In the genomic region with DNA sequence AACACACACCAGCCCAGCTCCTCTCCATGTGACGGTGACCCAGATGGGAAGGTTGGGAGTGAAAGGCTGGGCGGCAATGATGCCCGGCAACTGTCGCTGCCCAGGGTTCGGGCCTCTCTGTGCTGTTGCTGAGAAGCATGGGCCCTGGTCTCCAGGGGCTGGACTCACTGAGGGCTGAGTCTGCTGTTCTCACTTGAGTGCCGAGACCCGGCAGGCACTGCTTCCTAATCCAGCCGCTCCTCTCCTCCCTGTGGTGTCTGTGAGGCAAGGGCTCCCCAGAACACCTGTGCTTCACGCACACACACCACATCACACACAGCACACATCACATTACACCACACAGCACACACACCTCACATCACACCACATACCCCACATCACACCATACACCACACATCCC, we compare ENCODE assay signal across 23 cellular contexts.
DNase-seq lines count a peak whose midpoint lies in the region; FAIRE-seq and TF ChIP-seq lines count a peak whose summit lies in the region.
"Had no signal": no experiment of that assay in that cellular context is flagged by ENCODE, and none has a peak within 500 bp of the region (broad histone marks: within the 10 kb centered on the region; RNA-seq: fewer than 3 reads in every experiment).

No MANE protein-coding gene starts in this region.

- peak overlapping the region; percentile 77; the same call in 1 of the 2 replicates for H2BK12ac ChIP-seq in H1 (ENCODE audit: low read depth, low read length)
- no peak overlapping the region for H2BK12ac ChIP-seq in H9 (ENCODE audit: insufficient read length, low read depth, low read length)

- H3K23ac ChIP-seq in H1 (ENCODE audit: insufficient read length) (peak overlapping the region; percentile 93), H9 (ENCODE audit: insufficient read length, low read depth, low read length) (no peak overlapping the region)

- H3K4me1 ChIP-seq in H1 (replicated peaks in 1 of 4; ENCODE audit: control insufficient read depth in 3 of 4, insufficient read depth in 4 of 4, low read length in 3 of 4) (peaks cover 0 to 3% (median 0%) of the 10 kb centered on the region in 4 experiments; a peak in 1 of 7 replicates), parathyroid adenoma (peaks cover 10% of the 10 kb centered on the region), H9 (ENCODE audit: insufficient read depth, low read length) (no peaks in the 10 kb centered on the region)

- H2AK5ac ChIP-seq in H1 (ENCODE audit: low read depth, low read length) (peak overlapping the region; percentile 100; the same call in 1 of the 2 replicates), H9 (ENCODE audit: insufficient read length, low read length) (no peak overlapping the region)

- H2BK120ac ChIP-seq in H1 (replicated peaks; ENCODE audit: low read depth, low read length) (no peak overlapping the region), H9 (ENCODE audit: low read depth, low read length, poor library complexity, severe bottlenecking) (no peak overlapping the region)

- WGBS in H1 (ENCODE audit: extremely low coverage in 1 of 2, insufficient coverage in 1 of 2, insufficient read length in 1 of 2, insufficient replicate concordance in 2 of 2, low coverage in 1 of 2, low lambda C conversion rate in 2 of 2, missing lambda C conversion rate in 1 of 2), 2 experiments: 88% methylated on average over 5 of the region's 9 CpGs; no CpG with 5 or more reads in 1 of the 2 experiments
- no CpG with 5 or more reads among the region's 9 CpGs for WGBS in H9 (ENCODE audit: extremely low coverage, insufficient read length, low lambda C conversion rate)

- H3K4me2 ChIP-seq in H1 (ENCODE audit: insufficient read depth in 1 of 2, low read depth in 2 of 2, low read length in 2 of 2) (no peak overlapping the region), parathyroid adenoma (ENCODE audit: low read length) (peak overlapping the region; percentile 32), H9 (ENCODE audit: insufficient read depth, insufficient read length, low read length) (no peak overlapping the region)

- H4K5ac ChIP-seq in H1 (ENCODE audit: insufficient read length, low read depth, low read length): no peak overlapping the region
- H4K5ac ChIP-seq in H9 (ENCODE audit: insufficient read length, low read depth, low read length): no peak overlapping the region

- H2BK15ac ChIP-seq in H1 (ENCODE audit: low read length) (peak overlapping the region; percentile 61), H9 (ENCODE audit: low read depth, low read length) (no peak overlapping the region)

- CTCF ChIA-PET in H1 (lab: Charles Lee; ENCODE audit: partially characterized antibody): interaction anchor here (0.8 to 7.3 kb wide), 21 partner anchors 11 to 534 kb away, joined by 3 to 84 read pairs (median 5); no protein-coding TSS in a partner anchor

- peaks cover 4% of the 10 kb centered on the region for H3K27me3 Mint-ChIP-seq in H9 (ENCODE audit: low read depth)

- no peak overlapping the region for H3T11ph ChIP-seq in H9 (ENCODE audit: low read length)

- H3K4me3 Mint-ChIP-seq in H9: no peak overlapping the region
- H3K4me3 Mint-ChIP-seq: B cell; CD14-positive monocyte; CD8-positive, alpha-beta memory T cell had no signal

- peak overlapping the region; percentile 79 for H4K91ac ChIP-seq in H1 (replicated peaks; ENCODE audit: insufficient read length, low read length)
- H4K91ac ChIP-seq in H9 (ENCODE audit: insufficient read length, low read depth, low read length): no peak overlapping the region

- no peaks in the 10 kb centered on the region for H3K36me3 Mint-ChIP-seq in H9 (ENCODE audit: insufficient read depth in 1 of 3, low read depth in 3 of 3)
- H3K36me3 Mint-ChIP-seq: CD14-positive monocyte; CD8-positive, alpha-beta memory T cell had no signal

- no peaks in the 10 kb centered on the region; a peak in 2 of 7 replicates for H3K27me3 ChIP-seq in H1 (replicated peaks in 1 of 4; ENCODE audit: control insufficient read depth in 3 of 4, extremely low read depth in 1 of 4, insufficient read depth in 3 of 4, low read length in 3 of 4)
- H3K27me3 ChIP-seq in parathyroid adenoma (ENCODE audit: control insufficient read depth, insufficient read depth, low read length): no peaks in the 10 kb centered on the region
- no peaks in the 10 kb centered on the region for H3K27me3 ChIP-seq in H9 (ENCODE audit: insufficient read depth, low read length)

- H3K56ac ChIP-seq in H1 (replicated peaks; ENCODE audit: insufficient read length, low read depth, low read length) (no peak overlapping the region), H9 (ENCODE audit: insufficient read length, low read depth, low read length) (no peak overlapping the region)

- POLR2A ChIA-PET in H1 (lab: Charles Lee; ENCODE audit: partially characterized antibody): interaction anchor here (1.0 kb wide), 2 partner anchors 421 to 495 kb away, joined by 3 to 4 read pairs; no protein-coding TSS in a partner anchor

- H3K14ac ChIP-seq in H1 (ENCODE audit: insufficient read length) (no peak overlapping the region), H9 (ENCODE audit: insufficient read depth, low read length) (no peak overlapping the region)

- TF ChIP-seq EP300 in H1 (IDR thresholded peaks at IDR 0.05; ENCODE audit: borderline replicate concordance in 1 of 2, low read depth in 2 of 2, low read length in 2 of 2): no peak

- peaks cover 3% of the 10 kb centered on the region in 2 experiments; a peak in 3 of 4 replicates for H3K4me1 Mint-ChIP-seq in H9

- DNase-seq in DMS 273 (lab: John Stamatoyannopoulos, UW; ENCODE audit: unreplicated experiment) (peak; percentile 13), DMS 273 treated with DMSO at 0.1 percent for 48 hours (lab: John Stamatoyannopoulos, UW) (no peak), H1 (ENCODE audit: low read depth in 1 of 2, low spot score in 2 of 2) (no peak), NCI-H1436 (lab: John Stamatoyannopoulos, UW) (no peak), H9 (no peak)
- DNase-seq: CD8-positive, alpha-beta memory T cell; DMS153; DND-41; Kasumi-1; NCI-H1092 treated with DMSO at 0.1 percent for 48 hours; NCI-H1694; NCI-H2171 treated with DMSO at 0.1 percent for 48 hours; NCI-H345; NCI-H510A treated with DMSO at 0.1 percent for 48 hours; RPMI8226 had no signal

- no peak for TF ChIP-seq RAD21 in H1 (IDR thresholded peaks at IDR 0.05 in 1 of 2, conservative IDR thresholded peaks at IDR 0.05 in 1 of 2; ENCODE audit: low read depth in 2 of 2, low read length in 2 of 2)

- H3K79me2 ChIP-seq in H1 (ENCODE audit: control insufficient read depth in 1 of 2, insufficient read depth in 2 of 2, low read length in 2 of 2) (no peaks in the 10 kb centered on the region; a peak in 1 of 4 replicates), parathyroid adenoma (no peaks in the 10 kb centered on the region), H9 (ENCODE audit: insufficient read depth, low read length) (no peaks in the 10 kb centered on the region)

- peaks cover 8% of the 10 kb centered on the region; the same call in 1 of the 2 replicates for H3K23me2 ChIP-seq in H1 (ENCODE audit: low read depth, low read length)
- H3K23me2 ChIP-seq in H9 (ENCODE audit: insufficient read length, low read depth, low read length, poor library complexity, severe bottlenecking): no peaks in the 10 kb centered on the region

- H3K79me1 ChIP-seq in H1 (ENCODE audit: low read depth, low read length) (no peaks in the 10 kb centered on the region), H9 (ENCODE audit: insufficient read depth, low read depth, low read length, poor library complexity, severe bottlenecking) (no peaks in the 10 kb centered on the region)

- H3K18ac ChIP-seq in H1 (ENCODE audit: extremely low read depth, low read length): no peak overlapping the region
- no peak overlapping the region for H3K18ac ChIP-seq in H9 (ENCODE audit: insufficient read length, low read depth, low read length)

- H2BK5ac ChIP-seq in H1 (ENCODE audit: low read depth, low read length) (0 out of 2 replicates have a peak overlapping the region, but pooled peaks have one; percentile 56), H9 (ENCODE audit: insufficient read length, low read length) (no peak overlapping the region)

- no peak for TF ChIP-seq POLR2A in H1 (IDR thresholded peaks at IDR 0.05; ENCODE audit: control extremely low read depth in 1 of 2, low read depth in 2 of 2, low read length in 2 of 2)

- H3K9me3 ChIP-seq in H1 (ENCODE audit: insufficient read depth in 2 of 2, low read depth in 1 of 2, low read length in 1 of 2) (no peaks in the 10 kb centered on the region), parathyroid adenoma (ENCODE audit: control insufficient read depth, low read length) (no peaks in the 10 kb centered on the region), H9 (ENCODE audit: control insufficient read depth, low read depth, low read length) (no peaks in the 10 kb centered on the region)

- H3K4ac ChIP-seq in H1 (replicated peaks; ENCODE audit: insufficient read length, low read depth, low read length) (no peak overlapping the region), H9 (ENCODE audit: low read depth, low read length) (no peak overlapping the region)

- no peak for FAIRE-seq in H1 (lab: Jason Lieb, UNC)
- FAIRE-seq: GM19239, H54, K562 had no signal

- no peak overlapping the region for H3K27ac Mint-ChIP-seq in H9
- H3K27ac Mint-ChIP-seq: B cell; CD14-positive monocyte; CD8-positive, alpha-beta memory T cell had no signal

- H3K9me3 Mint-ChIP-seq in H9: no peaks in the 10 kb centered on the region
- H3K9me3 Mint-ChIP-seq: CD14-positive monocyte; CD8-positive, alpha-beta memory T cell had no signal

- H2AFZ ChIP-seq in H1 (ENCODE audit: low read length) (no peak overlapping the region), parathyroid adenoma (peak overlapping the region; percentile 22), H9 (ENCODE audit: low read length) (no peak overlapping the region)

- peak overlapping the region; percentile 22 for H3K27ac ChIP-seq in C4-2B
- no peak overlapping the region for H3K27ac ChIP-seq in H1 (ENCODE audit: low read depth, low read length)
- no peak overlapping the region for H3K27ac ChIP-seq in parathyroid adenoma
- no peak overlapping the region for H3K27ac ChIP-seq in H9 (ENCODE audit: insufficient read length, low read depth, low read length)
- H3K27ac ChIP-seq: 22Rv1 had no signal

- H4K8ac ChIP-seq in H1 (ENCODE audit: extremely low read depth, insufficient read depth, low read length) (peak overlapping the region; percentile 68; the same call in 1 of the 2 replicates), H9 (replicated peaks; ENCODE audit: insufficient read length, low read depth, low read length) (no peak overlapping the region)

- peak overlapping the region; percentile 49; the same call in 1 of the 2 replicates for H2BK20ac ChIP-seq in H1 (ENCODE audit: low read length)
- no peak overlapping the region for H2BK20ac ChIP-seq in H9 (ENCODE audit: low read depth, low read length, poor library complexity, severe bottlenecking)

- H4K20me1 ChIP-seq in H1 (replicated peaks in 1 of 2; ENCODE audit: control insufficient read depth in 1 of 2, insufficient read depth in 2 of 2, low read length in 2 of 2): peaks cover 0 to 7% of the 10 kb centered on the region in 2 experiments
- H4K20me1 ChIP-seq in H9 (ENCODE audit: control insufficient read depth, insufficient read depth, insufficient read length): no peaks in the 10 kb centered on the region

- TF ChIP-seq CTCF in C4-2B (conservative IDR thresholded peaks at IDR 0.05) (no peak), H1 (IDR thresholded peaks at IDR 0.05; ENCODE audit: control extremely low read depth in 1 of 3, insufficient read depth in 1 of 3, low read depth in 1 of 3, low read length in 3 of 3) (no peak), parathyroid adenoma (IDR thresholded peaks at IDR 0.05) (no peak), H9 (conservative IDR thresholded peaks at IDR 0.05) (no peak)

- H3K36me3 ChIP-seq in H1 (ENCODE audit: control insufficient read depth in 2 of 4, insufficient read depth in 4 of 4, low read length in 3 of 4) (no peaks in the 10 kb centered on the region), parathyroid adenoma (ENCODE audit: control insufficient read depth, insufficient read depth, low read length) (no peaks in the 10 kb centered on the region)

- H3K4me3 ChIP-seq in H1 (ENCODE audit: extremely low read depth in 1 of 4, insufficient read depth in 2 of 4, low read depth in 3 of 4, low read length in 4 of 4): no peak overlapping the region
- no peak overlapping the region for H3K4me3 ChIP-seq in parathyroid adenoma (ENCODE audit: low read depth, low read length)
- H3K4me3 ChIP-seq: K562 had no signal

- peak overlapping the region in 1 of 4 experiments; percentile 20; a peak in 1 of 7 replicates for H3K9ac ChIP-seq in H1 (replicated peaks in 1 of 4; ENCODE audit: extremely low read depth in 1 of 4, low read depth in 3 of 4, low read length in 3 of 4)
- no peak overlapping the region for H3K9ac ChIP-seq in parathyroid adenoma
- H3K9ac ChIP-seq in H9 (ENCODE audit: extremely low read depth, insufficient read length, low read length): no peak overlapping the region
